ENCODE assay signal across 9 cellular contexts in genomic region chr16:4680673-4681470, GRCh38. TPM values are rescaled to one million over a fixed set of nuclear protein-coding genes. Genes with fewer than 3 reads are reported as not detected.
DNase-seq lines count a peak whose midpoint lies in the region; ATAC-seq and TF ChIP-seq lines count a peak whose summit lies in the region.
"Had no signal": no experiment of that assay in that cellular context is flagged by ENCODE, and none has a peak within 500 bp of the region (broad histone marks: within the 10 kb centered on the region; RNA-seq: fewer than 3 reads in every experiment).

No MANE protein-coding gene starts in this region.

- intact Hi-C loops in adrenal gland (cut with DNase I), result loop anchor here in 1 of 2 donors (5.0 kb wide), 1 partner anchor 54 kb away; no protein-coding TSS in a partner anchor
- intact Hi-C loops in OCI-LY7 (cut with micrococcal nuclease; ENCODE audit: unreplicated experiment), result no loop called here

- CTCF ChIA-PET in OCI-LY7 (lab: Charles Lee; ENCODE audit: unreplicated experiment), result no interaction called here

- H2AFZ ChIP-seq in OCI-LY7 (ENCODE audit: low read length), result no peak overlapping the region

- H3K27ac ChIP-seq in HL-60 (replicated peaks), result peak overlapping the region; percentile 99
- peak overlapping the region in 3 of 5 donors; percentile 46 to 84 (median 77) for H3K27ac ChIP-seq in adrenal gland
- H3K27ac ChIP-seq in right atrium auricular region, result peak overlapping the region; percentile 80 to 94
- H3K27ac ChIP-seq in skin epidermis, result peak overlapping the region in 18 of 21 experiments; percentile 2 to 81 (median 35)
- no peak overlapping the region for H3K27ac ChIP-seq in OCI-LY7 (ENCODE audit: low read depth, low read length, poor library complexity, severe bottlenecking)

- TF ChIP-seq POLR2A in adrenal gland (IDR thresholded peaks at IDR 0.05), result no peak

- no peak for TF ChIP-seq CTCF in HL-60 (IDR thresholded peaks at IDR 0.05; ENCODE audit: insufficient read depth, low read length)
- no peak for TF ChIP-seq CTCF in adrenal gland (IDR thresholded peaks at IDR 0.05)
- no peak for TF ChIP-seq CTCF in right atrium auricular region (IDR thresholded peaks at IDR 0.05)
- no peak for TF ChIP-seq CTCF in OCI-LY7 (conservative IDR thresholded peaks at IDR 0.05; ENCODE audit: low read length)

- BruUV-seq in OCI-LY7 (replicated peaks; lab: Mats Ljungman, UMichigan), result no TSS peak

- no peak overlapping the region for H3K4me2 ChIP-seq in OCI-LY7 (ENCODE audit: low read length)

- H3K9me2 ChIP-seq in OCI-LY7 (ENCODE audit: insufficient read depth, low read length), result no peaks in the 10 kb centered on the region

- no peaks in the 10 kb centered on the region for H3K27me3 ChIP-seq in HL-60 (ENCODE audit: insufficient read depth, poor library complexity, severe bottlenecking)
- H3K27me3 ChIP-seq in adrenal gland, result no peaks in the 10 kb centered on the region
- no peaks in the 10 kb centered on the region for H3K27me3 ChIP-seq in right atrium auricular region

- H3K4me3 ChIP-seq in HL-60 (replicated peaks; ENCODE audit: insufficient read depth, low read length), result peak overlapping the region; percentile 33
- peak overlapping the region in 1 of 4 donors; percentile 33 for H3K4me3 ChIP-seq in adrenal gland
- peak overlapping the region; percentile 4 to 21 for H3K4me3 ChIP-seq in right atrium auricular region
- H3K4me3 ChIP-seq in skin epidermis, result peak overlapping the region in 6 of 7 experiments; percentile 2 to 34 (median 17)
- no peak overlapping the region for H3K4me3 ChIP-seq in OCI-LY7 (ENCODE audit: low read depth, low read length, poor library complexity, severe bottlenecking)

- DNase-seq in HL-60 (ENCODE audit: low read depth in 1 of 2, low spot score in 1 of 2) (peak in 1 of 2 experiments; percentile 29), adrenal gland (no peak), right atrium auricular region (ENCODE audit: low spot score) (no peak), OCI-LY7 (ENCODE audit: low spot score) (no peak), NCI-H748 (lab: John Stamatoyannopoulos, UW; ENCODE audit: unreplicated experiment) (no peak), kidney tubule cell (ENCODE audit: low spot score) (no peak)
- DNase-seq: NCI-H2171 treated with DMSO at 0.1 percent for 48 hours had no signal

- POLR2A ChIA-PET in OCI-LY7 (lab: Charles Lee), result no interaction called here

- H3K9me3 ChIP-seq in adrenal gland (replicated peaks in 1 of 3) (no peaks in the 10 kb centered on the region), right atrium auricular region (no peaks in the 10 kb centered on the region), OCI-LY7 (ENCODE audit: low read length) (no peaks in the 10 kb centered on the region)

- ATAC-seq in HG03159 (IDR thresholded peaks at IDR 0.05; ENCODE audit: unreplicated experiment), result no peak

- H4K20me1 ChIP-seq in OCI-LY7 (ENCODE audit: insufficient read depth, low read length), result no peaks in the 10 kb centered on the region

- H3K4me1 ChIP-seq in adrenal gland (replicated peaks in 1 of 2), result peaks cover 20 to 26% of the 10 kb centered on the region in 2 donors
- peaks cover 0 to 35% of the 10 kb centered on the region in 2 donors for H3K4me1 ChIP-seq in right atrium auricular region
- H3K4me1 ChIP-seq in OCI-LY7 (ENCODE audit: insufficient read depth, low read length, poor library complexity, severe bottlenecking), result no peaks in the 10 kb centered on the region

- H3K79me2 ChIP-seq in OCI-LY7 (ENCODE audit: insufficient read depth, low read depth, low read length), result no peaks in the 10 kb centered on the region

- H3K36me3 ChIP-seq in adrenal gland (replicated peaks in 1 of 2) (peaks cover 0 to 64% of the 10 kb centered on the region in 2 donors), right atrium auricular region (peaks cover 42% of the 10 kb centered on the region), OCI-LY7 (ENCODE audit: insufficient read depth, low read length) (no peaks in the 10 kb centered on the region)

- 83 to 89% (median 85%) methylated on average over 20 to 26 of the region's 26 CpGs for WGBS in adrenal gland, 4 donors

RNA-seq across cellular contexts. Expression of gene NUDT16L1, which starts 12.5 kb away (rescaled TPM):
- 10 to 100 TPM; 45.4 to 99.3 (median 53.9) TPM for total RNA-seq in adrenal gland
- polyA plus RNA-seq in adrenal gland, result 10 to 100 TPM; 16.3 to 36.2 (median 28.1) TPM
- 10 to 100 TPM; 25.5 to 61.5 TPM for total RNA-seq in right atrium auricular region
- total RNA-seq in OCI-LY7 (2014; rRNA removed; shearing (Covaris generic)), result 14.9 and 17.8 TPM in 2 replicates
- total RNA-seq in OCI-LY7 (2022), result 15.9 and 18.9 TPM in 2 replicates

RNA-seq across cellular contexts. Expression of gene ANKS3, which starts 53.2 kb away (rescaled TPM):
- total RNA-seq in adrenal gland (10 to 100 TPM; 12.3 to 34.4 (median 18.8) TPM), right atrium auricular region (10 to 100 TPM in 1 of 2 donors, 1 to 10 TPM in 1; 6.7 to 13.5 TPM), OCI-LY7 (2022) (21.7 and 25.4 TPM in 2 replicates)
- 100 to 1,000 TPM in 1 of 3 donors, 10 to 100 TPM in 1, 1 to 10 TPM in 1; 7.2 to 118 (median 52.8) TPM for polyA plus RNA-seq in adrenal gland
- total RNA-seq in OCI-LY7 (2014; rRNA removed; shearing (Covaris generic)), result 17.6 and 19.5 TPM in 2 replicates

RNA-seq across cellular contexts. Expression of gene DNAAF8, which starts 53.5 kb away (rescaled TPM):
- total RNA-seq in adrenal gland (1 to 10 TPM in 6 of 8 donors, under 1 TPM in 2; 0.30 to 3.3 (median 1.1) TPM), right atrium auricular region (under 1 TPM; 0.39 to 0.44 TPM), OCI-LY7 (2022) (1.1 TPM in 1 of 2 replicates, not detected in the other)
- 1 to 10 TPM; 1.9 to 2.7 (median 2.3) TPM for polyA plus RNA-seq in adrenal gland
- total RNA-seq in OCI-LY7 (2014; rRNA removed; shearing (Covaris generic)), result 0.36 and 0.38 TPM in 2 replicates

RNA-seq across cellular contexts. Expression of gene MGRN1, which starts 56.2 kb away (rescaled TPM):
- total RNA-seq in adrenal gland (10 to 100 TPM; 52.7 to 94.1 (median 75.1) TPM), right atrium auricular region (10 to 100 TPM; 35.6 to 47.4 TPM), OCI-LY7 (2022) (43.1 and 45.4 TPM in 2 replicates)
- polyA plus RNA-seq in adrenal gland, result 10 to 100 TPM; 23.3 to 35.6 (median 27.3) TPM
- total RNA-seq in OCI-LY7 (2014; rRNA removed; shearing (Covaris generic)), result 14.1 and 14.3 TPM in 2 replicates
